Comparison of ENCODE assay signal across 7 cellular contexts in the genomic region with DNA sequence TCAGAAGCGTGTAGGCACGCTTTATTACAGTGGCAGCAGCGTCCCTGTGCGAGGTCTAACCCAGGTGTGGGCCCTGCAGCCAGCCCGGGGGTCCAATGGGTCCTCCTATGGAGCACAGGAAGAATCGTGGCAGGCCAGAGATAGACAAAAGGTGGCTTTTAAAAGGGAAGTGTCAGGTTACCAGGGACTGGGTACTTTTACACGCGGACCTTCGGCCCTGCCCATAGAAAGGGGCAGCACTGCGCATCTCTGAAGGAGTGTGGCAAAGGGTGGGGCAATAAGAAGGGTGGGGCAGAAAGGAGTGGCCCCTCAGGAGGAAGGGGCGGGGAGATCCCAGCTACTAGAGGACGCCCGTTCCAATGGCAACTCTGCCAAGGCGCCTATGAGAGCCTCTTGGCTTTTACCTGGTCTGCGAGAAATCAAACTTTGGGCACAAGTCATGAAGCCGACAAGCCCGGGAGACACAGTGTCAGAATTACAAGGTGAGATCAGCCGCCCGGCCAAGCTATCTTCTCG.
DNase-seq lines count a peak whose midpoint lies in the region; ATAC-seq and TF ChIP-seq lines count a peak whose summit lies in the region.

No MANE protein-coding gene starts in this region.

- peak overlapping the region; percentile 83 for H3K9ac ChIP-seq in iPS-15b (ENCODE audit: low read depth, low read length)

- H3K36me3 ChIP-seq in iPS-15b (ENCODE audit: control insufficient read depth, insufficient read depth, low read length) = no peaks in the 10 kb centered on the region

- peak; percentile 94 for DNase-seq in NCI-H1105 treated with DMSO at 0.1 percent for 48 hours (lab: John Stamatoyannopoulos, UW)
- DNase-seq in SW480 (ENCODE audit: low spot score) = peak; percentile 94
- DNase-seq in astrocyte of the spinal cord (ENCODE audit: low read depth, low spot score) = peak; percentile 85
- DNase-seq in stimulated activated CD4-positive, alpha-beta T cell treated with anti-CD3 and anti-CD28 coated beads, Interleukin-12 subunit alpha, Interleukin-12 subunit beta, amount 100 ng/mL, for 24 hours (ENCODE audit: low read depth in 2 of 2) = peak; percentile 56 to 62

- in situ Hi-C loops in astrocyte of the spinal cord (cut with HindIII; ENCODE audit: low sequenced_read_pairs) = no loop called here

- no peak for TF ChIP-seq CTCF in astrocyte of the spinal cord (IDR thresholded peaks at IDR 0.05; ENCODE audit: low read depth, low read length)

- ATAC-seq in GM18498 (IDR thresholded peaks at IDR 0.05; ENCODE audit: unreplicated experiment) = peak; percentile 80
- ATAC-seq in HG02763 (IDR thresholded peaks at IDR 0.05; ENCODE audit: unreplicated experiment) = peak; percentile 70

- no peaks in the 10 kb centered on the region for H3K4me1 ChIP-seq in iPS-15b (ENCODE audit: control insufficient read depth, insufficient read depth, low read length)

- no peaks in the 10 kb centered on the region for H3K9me3 ChIP-seq in iPS-15b (ENCODE audit: control insufficient read depth, insufficient read depth, low read length)

- no peaks in the 10 kb centered on the region for H3K27me3 ChIP-seq in iPS-15b (ENCODE audit: control insufficient read depth, insufficient read depth, low read length)

- H3K4me3 ChIP-seq in astrocyte of the spinal cord (ENCODE audit: low read depth, low read length) (peak overlapping the region; percentile 85), iPS-15b (ENCODE audit: low read depth, low read length) (peak overlapping the region; percentile 86)

Comparison
In these comparisons a context has a peak if more than half of its experiments do, and no peak if none do; other contexts are left out.
1. Peak in every context shown above with its lines: DNase-seq, ATAC-seq and H3K4me3 ChIP-seq.